Comparison of ENCODE assay signal across 34 cellular contexts in the genomic region with DNA sequence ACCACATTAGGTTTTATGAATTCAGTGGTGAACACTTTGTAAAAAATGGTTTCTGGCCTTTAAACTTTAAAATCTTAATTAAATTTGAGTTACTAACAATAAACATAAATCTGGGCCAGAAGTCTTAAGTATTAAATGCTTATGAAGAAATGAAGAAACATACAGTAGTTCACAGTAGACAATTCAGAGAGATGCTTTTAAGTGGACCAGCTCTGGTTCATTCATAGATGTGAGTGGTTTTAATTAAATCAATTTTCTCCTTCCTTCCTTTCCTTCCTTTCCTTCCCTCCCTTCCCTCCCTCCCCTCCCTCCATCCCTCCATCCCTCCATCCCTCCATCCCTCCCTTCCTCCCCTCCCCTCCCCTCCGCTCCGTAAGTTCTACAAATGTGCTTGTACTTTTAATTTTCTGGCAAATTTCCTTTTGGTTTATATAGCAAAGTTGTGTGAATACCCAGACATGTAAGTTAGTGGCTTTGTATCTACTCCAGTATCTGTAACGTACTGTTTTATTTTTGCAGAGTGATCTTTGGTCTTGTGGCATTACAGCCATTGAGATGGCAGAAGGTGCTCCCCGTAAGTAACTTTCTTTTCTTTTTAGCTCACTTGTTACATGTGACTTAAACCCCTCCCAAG.
"Had no signal": no experiment of that assay in that cellular context is flagged by ENCODE, and none has a peak within 500 bp of the region (broad histone marks: within the 10 kb centered on the region; RNA-seq: fewer than 3 reads in every experiment).

No MANE protein-coding gene starts in this region.

- H3K27me3 Mint-ChIP-seq: activated B cell treated with CpG ODN at 0.5 μM for 24 hours; activated CD4-positive, alpha-beta T cell treated with anti-CD3 and anti-CD28 coated beads, Interleukin-2, amount 10 ng/mL, durations not matched to agents 7 days and 5 days; activated CD8-positive, alpha-beta memory T cell treated with anti-CD3 and anti-CD28 coated beads, Interleukin-2, amount 10 ng/mL, durations not matched to agents 7 days and 5 days; activated naive CD4-positive, alpha-beta T cell treated with anti-CD3 and anti-CD28 coated beads, Interleukin-2, amount 10 ng/mL, durations not matched to agents 7 days and 5 days; activated naive CD8-positive, alpha-beta T cell treated with anti-CD3 and anti-CD28 coated beads, Interleukin-2, amount 10 ng/mL, durations not matched to agents 7 days and 5 days; dendritic cell treated with granulocyte-macrophage colony-stimulating factor and Interleukin-4, amounts not matched to agents 40 ng/mL and 50 ng/mL, for 4 days; T-helper 17 cell had no signal

- H3K27me3 ChIP-seq: ascending aorta, breast epithelium, cardiac muscle cell, dorsolateral prefrontal cortex had no signal

- H3K36me3 ChIP-seq: breast epithelium had no signal

- H3K9me3 ChIP-seq: ascending aorta, breast epithelium had no signal

- H3K4me3 ChIP-seq: ascending aorta, breast epithelium, cardiac muscle cell, coronary artery, dorsolateral prefrontal cortex had no signal

- ATAC-seq: activated CD4-positive, CD25-positive, alpha-beta regulatory T cell treated with anti-CD3 and anti-CD28 coated beads, Interleukin-2, amount 50 U/mL, for 24 hours; activated CD8-positive, alpha-beta memory T cell treated with anti-CD3 and anti-CD28 coated beads, Interleukin-2, amount 10 ng/mL, durations not matched to agents 7 days and 5 days; activated CD8-positive, alpha-beta T cell treated with anti-CD3 and anti-CD28 coated beads, Interleukin-2, amount 10 ng/mL, durations not matched to agents 7 days and 5 days; esophagus mucosa; T-helper 17 cell had no signal

- DNase-seq: activated B cell treated with CpG ODN at 0.5 μM for 24 hours; activated CD4-positive, alpha-beta T cell treated with anti-CD3 and anti-CD28 coated beads, Interleukin-2, amount 10 ng/mL, durations not matched to agents 7 days and 5 days; activated CD4-positive, alpha-beta T cell treated with anti-CD3 and anti-CD28 coated beads, Interleukin-2, amount 50 U/mL, for 4 hours; activated CD8-positive, alpha-beta memory T cell treated with anti-CD3 and anti-CD28 coated beads, Interleukin-2, amount 10 ng/mL, durations not matched to agents 7 days and 5 days; activated CD8-positive, alpha-beta memory T cell treated with anti-CD3 and anti-CD28 coated beads, Interleukin-2, amount 50 U/mL, for 4 hours; activated CD8-positive, alpha-beta T cell treated with anti-CD3 and anti-CD28 coated beads, Interleukin-2, amount 10 ng/mL, durations not matched to agents 7 days and 5 days; activated effector memory CD4-positive, alpha-beta T cell treated with anti-CD3 and anti-CD28 coated beads, Interleukin-2, amount 50 U/mL, for 16 hours; activated naive CD4-positive, alpha-beta T cell treated with anti-CD3 and anti-CD28 coated beads, Interleukin-2, amount 10 ng/mL, durations not matched to agents 7 days and 5 days; activated naive CD8-positive, alpha-beta T cell treated with anti-CD3 and anti-CD28 coated beads, Interleukin-2, amount 10 ng/mL, durations not matched to agents 7 days and 5 days; activated T-cell treated with anti-CD3 and anti-CD28 coated beads, Interleukin-2, amount 50 U/mL, for 1 hour; activated T-cell treated with anti-CD3 and anti-CD28 coated beads, Interleukin-2, amount 50 U/mL, for 48 hours; central memory CD4-positive, alpha-beta T cell; cerebellar nuclear complex; dorsolateral prefrontal cortex; effector memory CD4-positive, alpha-beta T cell; endodermal cell; foreskin fibroblast; head of caudate nucleus; T-helper 1 cell; T-helper 17 cell; T1000; WERI-Rb-1 had no signal

- H3K4me1 ChIP-seq: breast epithelium had no signal

- H3K27ac Mint-ChIP-seq: activated B cell treated with CpG ODN at 0.5 μM for 24 hours; activated CD4-positive, alpha-beta T cell treated with anti-CD3 and anti-CD28 coated beads, Interleukin-2, amount 10 ng/mL, durations not matched to agents 7 days and 5 days; activated CD8-positive, alpha-beta memory T cell treated with anti-CD3 and anti-CD28 coated beads, Interleukin-2, amount 10 ng/mL, durations not matched to agents 7 days and 5 days; activated CD8-positive, alpha-beta T cell treated with anti-CD3 and anti-CD28 coated beads, Interleukin-2, amount 10 ng/mL, durations not matched to agents 7 days and 5 days; activated naive CD4-positive, alpha-beta T cell treated with anti-CD3 and anti-CD28 coated beads, Interleukin-2, amount 10 ng/mL, durations not matched to agents 7 days and 5 days; activated naive CD8-positive, alpha-beta T cell treated with anti-CD3 and anti-CD28 coated beads, Interleukin-2, amount 10 ng/mL, durations not matched to agents 7 days and 5 days; activated T-helper 1 cell treated with anti-CD3 and anti-CD28 coated beads, Interleukin-12 subunit alpha, Interleukin-12 subunit beta, Interleukin-2, Interleukin-4 antibody, amounts not matched to agents 30 ng/mL and 10 ng/mL and 1 ng/mL, durations not matched to agents 14 hours and 24 hours and 36 hours; activated T-helper 2 cell treated with anti-CD3 and anti-CD28 coated beads, Interferon-gamma antibody, Interleukin-2, Interleukin-4, amounts not matched to agents 10 μg/mL and 5 μg/mL and 100 μg/mL, durations not matched to agents 14 hours and 24 hours and 36 hours; dendritic cell treated with granulocyte-macrophage colony-stimulating factor and Interleukin-4, amounts not matched to agents 40 ng/mL and 50 ng/mL, for 4 days; endodermal cell; T-helper 17 cell; T-helper 2 cell treated with Interferon-gamma antibody and Interleukin-4, amounts not matched to agents 5 μg/mL and 100 μg/mL, for 36 hours had no signal

- H3K9me3 Mint-ChIP-seq: activated B cell treated with CpG ODN at 0.5 μM for 24 hours; activated CD4-positive, alpha-beta T cell treated with anti-CD3 and anti-CD28 coated beads, Interleukin-2, amount 10 ng/mL, durations not matched to agents 7 days and 5 days; activated naive CD4-positive, alpha-beta T cell treated with anti-CD3 and anti-CD28 coated beads, Interleukin-2, amount 10 ng/mL, durations not matched to agents 7 days and 5 days; activated naive CD8-positive, alpha-beta T cell treated with anti-CD3 and anti-CD28 coated beads, Interleukin-2, amount 10 ng/mL, durations not matched to agents 7 days and 5 days; activated T-helper 1 cell treated with anti-CD3 and anti-CD28 coated beads, Interleukin-12 subunit alpha, Interleukin-12 subunit beta, Interleukin-2, Interleukin-4 antibody, amounts not matched to agents 30 ng/mL and 10 ng/mL and 1 ng/mL, durations not matched to agents 14 hours and 24 hours and 36 hours; activated T-helper 2 cell treated with anti-CD3 and anti-CD28 coated beads, Interferon-gamma antibody, Interleukin-2, Interleukin-4, amounts not matched to agents 10 μg/mL and 5 μg/mL and 100 μg/mL, durations not matched to agents 14 hours and 24 hours and 36 hours; brain; endodermal cell; T-helper 2 cell treated with Interferon-gamma antibody and Interleukin-4, amounts not matched to agents 5 μg/mL and 100 μg/mL, for 36 hours had no signal

- H3K4me3 Mint-ChIP-seq: activated B cell treated with CpG ODN at 0.5 μM for 24 hours; activated CD4-positive, alpha-beta T cell treated with anti-CD3 and anti-CD28 coated beads, Interleukin-2, amount 10 ng/mL, durations not matched to agents 7 days and 5 days; activated CD8-positive, alpha-beta memory T cell treated with anti-CD3 and anti-CD28 coated beads, Interleukin-2, amount 10 ng/mL, durations not matched to agents 7 days and 5 days; activated CD8-positive, alpha-beta T cell treated with anti-CD3 and anti-CD28 coated beads, Interleukin-2, amount 10 ng/mL, durations not matched to agents 7 days and 5 days; activated naive CD4-positive, alpha-beta T cell treated with anti-CD3 and anti-CD28 coated beads, Interleukin-2, amount 10 ng/mL, durations not matched to agents 7 days and 5 days; activated naive CD8-positive, alpha-beta T cell treated with anti-CD3 and anti-CD28 coated beads, Interleukin-2, amount 10 ng/mL, durations not matched to agents 7 days and 5 days; activated T-helper 1 cell treated with anti-CD3 and anti-CD28 coated beads, Interleukin-12 subunit alpha, Interleukin-12 subunit beta, Interleukin-2, Interleukin-4 antibody, amounts not matched to agents 30 ng/mL and 10 ng/mL and 1 ng/mL, durations not matched to agents 14 hours and 24 hours and 36 hours; brain; dendritic cell treated with granulocyte-macrophage colony-stimulating factor and Interleukin-4, amounts not matched to agents 40 ng/mL and 50 ng/mL, for 4 days; endodermal cell; T-helper 17 cell; T-helper 2 cell treated with Interferon-gamma antibody and Interleukin-4, amounts not matched to agents 5 μg/mL and 100 μg/mL, for 36 hours had no signal

- H3K27ac ChIP-seq: ascending aorta, breast epithelium, cardiac muscle cell, coronary artery, WERI-Rb-1 had no signal

- FAIRE-seq: frontal cortex had no signal
